16 cellular contexts compared by ENCODE assay signal in the genomic region with DNA sequence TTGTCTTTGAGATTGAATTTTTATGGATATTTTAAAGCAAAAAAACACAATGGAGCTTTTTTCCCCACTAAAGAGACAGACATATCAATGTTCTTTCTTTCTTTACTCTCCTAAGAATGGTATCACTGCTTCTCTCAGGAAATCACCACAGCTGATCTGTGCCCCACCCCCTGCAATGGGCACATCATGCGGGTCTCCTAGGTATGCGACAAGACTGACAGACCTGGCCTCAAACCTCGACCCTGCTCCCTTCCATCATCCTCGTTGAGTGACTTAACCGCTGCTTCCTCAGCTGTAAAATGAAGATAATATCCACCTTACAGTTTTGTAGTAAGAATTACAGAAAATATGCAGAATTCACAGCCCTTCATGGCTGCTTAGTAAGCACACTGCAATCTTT. TPM values are rescaled to one million over a fixed set of nuclear protein-coding genes. Genes with fewer than 3 reads are reported as not detected.
DNase-seq lines count a peak whose midpoint lies in the region; ATAC-seq and TF ChIP-seq lines count a peak whose summit lies in the region.
"Had no signal": no experiment of that assay in that cellular context is flagged by ENCODE, and none has a peak within 500 bp of the region (broad histone marks: within the 10 kb centered on the region; RNA-seq: fewer than 3 reads in every experiment).

No MANE protein-coding gene starts in this region.

- POLR2A ChIA-PET in CD8-positive, alpha-beta T cell (lab: Charles Lee), result interaction anchor here (5.6 kb wide), 1 partner anchor 49 kb away, joined by 34 read pairs; no protein-coding TSS in a partner anchor

- H3K4me3 ChIP-seq in CD8-positive, alpha-beta T cell (ENCODE audit: low read depth, low read length), result peak overlapping the region; percentile 7
- H3K4me3 ChIP-seq: breast epithelium, gastrocnemius medialis, testis had no signal

- peak overlapping the region; percentile 19 for H3K27ac ChIP-seq in CD8-positive, alpha-beta T cell (ENCODE audit: low read depth, low read length)
- H3K27ac ChIP-seq: breast epithelium, gastrocnemius medialis, testis had no signal

- TF ChIP-seq CTCF in CD8-positive, alpha-beta T cell (IDR thresholded peaks at IDR 0.05), result no peak

- no peaks in the 10 kb centered on the region for H3K9me3 ChIP-seq in CD8-positive, alpha-beta T cell (ENCODE audit: low read length)
- H3K9me3 ChIP-seq: breast epithelium, gastrocnemius medialis, testis had no signal

- peaks cover 16% of the 10 kb centered on the region for H3K36me3 ChIP-seq in CD8-positive, alpha-beta T cell (ENCODE audit: insufficient read depth, low read length)
- H3K36me3 ChIP-seq: breast epithelium, gastrocnemius medialis had no signal

- no peaks in the 10 kb centered on the region for H3K27me3 ChIP-seq in CD8-positive, alpha-beta T cell (ENCODE audit: insufficient read depth, low read length)
- H3K27me3 ChIP-seq: breast epithelium, gastrocnemius medialis, testis had no signal

- H3K27ac Mint-ChIP-seq in CD8-positive, alpha-beta T cell, result peak overlapping the region; percentile 98
- H3K27ac Mint-ChIP-seq in activated T-helper 1 cell treated with anti-CD3 and anti-CD28 coated beads, Interleukin-12 subunit alpha, Interleukin-12 subunit beta, Interleukin-2, Interleukin-4 antibody, amounts not matched to agents 30 ng/mL and 10 ng/mL and 1 ng/mL, durations not matched to agents 14 hours and 24 hours and 36 hours, result peak overlapping the region; percentile 67

- peak in 1 of 7 experiments; percentile 34 for DNase-seq in CD8-positive, alpha-beta T cell
- no peak for DNase-seq in activated T-helper 1 cell treated with anti-CD3 and anti-CD28 coated beads, Interleukin-12 subunit alpha, Interleukin-12 subunit beta, Interleukin-2, Interleukin-4 antibody, amounts not matched to agents 30 ng/mL and 10 ng/mL and 1 ng/mL, durations not matched to agents 14 hours and 24 hours and 36 hours (ENCODE audit: low spot score)
- DNase-seq in DMS53 treated with DMSO at 0.1 percent for 48 hours (lab: John Stamatoyannopoulos, UW; ENCODE audit: unreplicated experiment) (no peak), NCI-H1694 treated with DMSO at 0.1 percent for 48 hours (lab: John Stamatoyannopoulos, UW) (no peak), anterior cingulate cortex (lab: John Stamatoyannopoulos, UW) (no peak)
- DNase-seq: effector memory CD8-positive, alpha-beta T cell; gastrocnemius medialis; IMR-90; NCI-H1417 treated with DMSO at 0.1 percent for 48 hours; SIG-M5; testis had no signal

- H3K4me1 Mint-ChIP-seq in CD8-positive, alpha-beta T cell (ENCODE audit: low read depth), result peaks cover 91% of the 10 kb centered on the region
- peaks cover 99% of the 10 kb centered on the region for H3K4me1 Mint-ChIP-seq in activated T-helper 1 cell treated with anti-CD3 and anti-CD28 coated beads, Interleukin-12 subunit alpha, Interleukin-12 subunit beta, Interleukin-2, Interleukin-4 antibody, amounts not matched to agents 30 ng/mL and 10 ng/mL and 1 ng/mL, durations not matched to agents 14 hours and 24 hours and 36 hours (ENCODE audit: low read depth)

- H3K9me3 Mint-ChIP-seq in CD8-positive, alpha-beta T cell, result no peaks in the 10 kb centered on the region
- H3K9me3 Mint-ChIP-seq in activated T-helper 1 cell treated with anti-CD3 and anti-CD28 coated beads, Interleukin-12 subunit alpha, Interleukin-12 subunit beta, Interleukin-2, Interleukin-4 antibody, amounts not matched to agents 30 ng/mL and 10 ng/mL and 1 ng/mL, durations not matched to agents 14 hours and 24 hours and 36 hours, result no peaks in the 10 kb centered on the region
- H3K9me3 Mint-ChIP-seq: effector memory CD8-positive, alpha-beta T cell had no signal

- peaks cover 61% of the 10 kb centered on the region for H3K36me3 Mint-ChIP-seq in CD8-positive, alpha-beta T cell
- H3K36me3 Mint-ChIP-seq in activated T-helper 1 cell treated with anti-CD3 and anti-CD28 coated beads, Interleukin-12 subunit alpha, Interleukin-12 subunit beta, Interleukin-2, Interleukin-4 antibody, amounts not matched to agents 30 ng/mL and 10 ng/mL and 1 ng/mL, durations not matched to agents 14 hours and 24 hours and 36 hours (ENCODE audit: low read depth), result peaks cover 44% of the 10 kb centered on the region
- H3K36me3 Mint-ChIP-seq: CD14-positive monocyte had no signal

- no peak for ATAC-seq in CD8-positive, alpha-beta T cell
- ATAC-seq in GM18870 (IDR thresholded peaks at IDR 0.05; ENCODE audit: unreplicated experiment) (peak; percentile 12), HG02763 (IDR thresholded peaks at IDR 0.05; ENCODE audit: unreplicated experiment) (peak; percentile 8), GM21717 (IDR thresholded peaks at IDR 0.05; ENCODE audit: unreplicated experiment) (no peak)
- ATAC-seq: effector memory CD8-positive, alpha-beta T cell; gastrocnemius medialis had no signal

- H3K4me3 Mint-ChIP-seq in CD8-positive, alpha-beta T cell, result peak overlapping the region; percentile 61
- peak overlapping the region; percentile 37 for H3K4me3 Mint-ChIP-seq in activated T-helper 1 cell treated with anti-CD3 and anti-CD28 coated beads, Interleukin-12 subunit alpha, Interleukin-12 subunit beta, Interleukin-2, Interleukin-4 antibody, amounts not matched to agents 30 ng/mL and 10 ng/mL and 1 ng/mL, durations not matched to agents 14 hours and 24 hours and 36 hours
- H3K4me3 Mint-ChIP-seq: CD14-positive monocyte had no signal

- intact Hi-C loops in CD8-positive, alpha-beta T cell (cut with DNase I, micrococcal nuclease), result loop anchor here (5.0 to 10.0 kb wide), 4 partner anchors 38 to 78 kb away; partner anchors contain the start of gene LEF1 (in 1 of the 2)
- intact Hi-C loops in activated T-helper 1 cell treated with anti-CD3 and anti-CD28 coated beads, Interleukin-12 subunit alpha, Interleukin-12 subunit beta, Interleukin-2, Interleukin-4 antibody, amounts not matched to agents 30 ng/mL and 10 ng/mL and 1 ng/mL, durations not matched to agents 14 hours and 24 hours and 36 hours (cut with micrococcal nuclease), result loop anchor here (2.0 to 10.0 kb wide), 2 partner anchors 24 to 1454 kb away; partner anchors contain the start of gene MCUB

- no peaks in the 10 kb centered on the region for H3K27me3 Mint-ChIP-seq in CD8-positive, alpha-beta T cell (ENCODE audit: low read depth)
- no peaks in the 10 kb centered on the region for H3K27me3 Mint-ChIP-seq in activated T-helper 1 cell treated with anti-CD3 and anti-CD28 coated beads, Interleukin-12 subunit alpha, Interleukin-12 subunit beta, Interleukin-2, Interleukin-4 antibody, amounts not matched to agents 30 ng/mL and 10 ng/mL and 1 ng/mL, durations not matched to agents 14 hours and 24 hours and 36 hours (ENCODE audit: insufficient read depth)

- H3K4me1 ChIP-seq in CD8-positive, alpha-beta T cell (ENCODE audit: insufficient read depth, low read length), result peaks cover 98% of the 10 kb centered on the region
- H3K4me1 ChIP-seq: breast epithelium, gastrocnemius medialis, testis had no signal

- CTCF ChIA-PET in CD8-positive, alpha-beta T cell (lab: Charles Lee), result interaction anchor here (1.0 kb wide), 1 partner anchor 28 kb away, joined by 3 read pairs; no protein-coding TSS in a partner anchor

RNA-seq across cellular contexts. Expression of gene LEF1, which starts 58.3 kb away (rescaled TPM):
- 100 to 1,000 TPM; 325 to 335 TPM for total RNA-seq in CD8-positive, alpha-beta T cell
- total RNA-seq in activated T-helper 1 cell treated with anti-CD3 and anti-CD28 coated beads, Interleukin-12 subunit alpha, Interleukin-12 subunit beta, Interleukin-2, Interleukin-4 antibody, amounts not matched to agents 30 ng/mL and 10 ng/mL and 1 ng/mL, durations not matched to agents 14 hours and 24 hours and 36 hours, result 133 and 139 TPM in 2 replicates

Comparison
In these comparisons a context has a peak if more than half of its experiments do, and no peak if none do; other contexts are left out.
1. ATAC-seq: peak in GM18870 (single experiment) and HG02763 (single experiment); none in CD8-positive, alpha-beta T cell (single experiment) and GM21717 (single experiment).